In genomic region chr2:145123606-145124005, GRCh38 we compare ENCODE assay signal across 17 cellular contexts.
A peak's percentile ranks its signal among the peaks of the same experiment; 100 is the strongest.
DNase-seq lines count a peak whose midpoint lies in the region; ATAC-seq and TF ChIP-seq lines count a peak whose summit lies in the region.
"Had no signal": no experiment of that assay in that cellular context is flagged by ENCODE, and none has a peak within 500 bp of the region (broad histone marks: within the 10 kb centered on the region; RNA-seq: fewer than 3 reads in every experiment).

No MANE protein-coding gene starts in this region.

- H3K4me1 ChIP-seq in BE2C (no peaks in the 10 kb centered on the region; the same call in 1 of the 2 replicates), mesenchymal stem cell (ENCODE audit: control insufficient read depth, insufficient read depth, low read depth, low read length) (no peaks in the 10 kb centered on the region), OCI-LY7 (ENCODE audit: insufficient read depth, low read length, poor library complexity, severe bottlenecking) (no peaks in the 10 kb centered on the region)
- H3K4me1 ChIP-seq: suprapubic skin had no signal

- no peak overlapping the region for H3K18ac ChIP-seq in mesenchymal stem cell (ENCODE audit: low read depth in 1 of 2, low read length in 2 of 2)

- H3K36me3 ChIP-seq in BE2C (no peaks in the 10 kb centered on the region), MG63 (no peaks in the 10 kb centered on the region), mesenchymal stem cell (ENCODE audit: control insufficient read depth in 1 of 2, insufficient read depth in 2 of 2, low read depth in 1 of 2, low read length in 2 of 2) (no peaks in the 10 kb centered on the region), OCI-LY7 (ENCODE audit: insufficient read depth, low read length) (no peaks in the 10 kb centered on the region)
- H3K36me3 ChIP-seq: neutrophil, suprapubic skin had no signal

- DNase-seq in BE2C (peak; percentile 69), MG63 (peak; percentile 19), foreskin fibroblast (peak; percentile 28 to 52), mesenchymal stem cell (peak; percentile 89), A172 (ENCODE audit: low spot score) (no peak), OCI-LY7 (ENCODE audit: low spot score) (no peak), DMS114 treated with DMSO at 0.1 percent for 48 hours (lab: John Stamatoyannopoulos, UW; ENCODE audit: unreplicated experiment) (no peak)
- DNase-seq: activated CD4-positive, CD25-positive, alpha-beta regulatory T cell; activated effector memory CD4-positive, alpha-beta T cell treated with Interleukin-2 at 50 U/mL for 16 hours; KG1; NCI-H1105; NK-92 treated with Interleukin-12 subunit alpha and Interleukin-12 subunit beta, amount 100 ng/mL, for 24 hours; stimulated activated CD4-positive, alpha-beta T cell treated with anti-CD3 and anti-CD28 coated beads, Interleukin-2, amount 100 ng/mL, for 48 hours had no signal

- H3K9me3 ChIP-seq in BE2C: no peaks in the 10 kb centered on the region
- no peaks in the 10 kb centered on the region; the same call in 1 of the 2 replicates for H3K9me3 ChIP-seq in MG63
- no peaks in the 10 kb centered on the region for H3K9me3 ChIP-seq in mesenchymal stem cell (ENCODE audit: control insufficient read depth, low read length)
- H3K9me3 ChIP-seq in OCI-LY7 (ENCODE audit: low read length): no peaks in the 10 kb centered on the region
- H3K9me3 ChIP-seq: neutrophil, suprapubic skin had no signal

- no peak overlapping the region for H2BK120ac ChIP-seq in mesenchymal stem cell (ENCODE audit: low read depth, low read length)

- H2BK15ac ChIP-seq in mesenchymal stem cell (ENCODE audit: low read depth, poor library complexity, severe bottlenecking): no peak overlapping the region

- no peak overlapping the region for H2BK12ac ChIP-seq in mesenchymal stem cell (ENCODE audit: low read length in 2 of 2)

- no peaks in the 10 kb centered on the region for H3K27me3 ChIP-seq in BE2C
- no peaks in the 10 kb centered on the region for H3K27me3 ChIP-seq in MG63
- no peaks in the 10 kb centered on the region for H3K27me3 ChIP-seq in mesenchymal stem cell (ENCODE audit: control insufficient read depth in 1 of 2, insufficient read depth in 1 of 2, low read length in 2 of 2)
- H3K27me3 ChIP-seq: neutrophil, suprapubic skin had no signal

- no peak overlapping the region for H2AK5ac ChIP-seq in mesenchymal stem cell (ENCODE audit: low read length, severe bottlenecking)

- H3K4ac ChIP-seq in mesenchymal stem cell (ENCODE audit: low read depth in 1 of 2, low read length in 2 of 2): no peak overlapping the region

- ATAC-seq in GM18511 (IDR thresholded peaks at IDR 0.05; ENCODE audit: unreplicated experiment): no peak
- ATAC-seq: sciatic nerve had no signal

- H4K91ac ChIP-seq in mesenchymal stem cell (ENCODE audit: low read length): no peak overlapping the region

- no peaks in the 10 kb centered on the region for H4K20me1 ChIP-seq in OCI-LY7 (ENCODE audit: insufficient read depth, low read length)

- no peaks in the 10 kb centered on the region for H3K79me2 ChIP-seq in OCI-LY7 (ENCODE audit: insufficient read depth, low read depth, low read length)

- CTCF ChIA-PET in OCI-LY7 (lab: Charles Lee; ENCODE audit: unreplicated experiment): no interaction called here

- H3K79me1 ChIP-seq in mesenchymal stem cell (replicated peaks; ENCODE audit: low read length, poor library complexity, severe bottlenecking): no peaks in the 10 kb centered on the region

- no peak overlapping the region for H2BK5ac ChIP-seq in mesenchymal stem cell (ENCODE audit: low read depth, low read length, poor library complexity, severe bottlenecking)

- H4K8ac ChIP-seq in mesenchymal stem cell (ENCODE audit: low read length): no peak overlapping the region

- H3K23ac ChIP-seq in mesenchymal stem cell (ENCODE audit: low read length in 2 of 2): no peak overlapping the region

- TF ChIP-seq CTCF in BE2C (IDR thresholded peaks at IDR 0.05; ENCODE audit: low read depth, low read length): no peak
- TF ChIP-seq CTCF in foreskin fibroblast (IDR thresholded peaks at IDR 0.05; ENCODE audit: low read depth, low read length): no peak
- no peak for TF ChIP-seq CTCF in OCI-LY7 (conservative IDR thresholded peaks at IDR 0.05; ENCODE audit: low read length)

- POLR2A ChIA-PET in OCI-LY7 (lab: Charles Lee): interaction anchor here (0.6 kb wide), 1 partner anchor 22 kb away, joined by 3 read pairs; no protein-coding TSS in a partner anchor

- 8% methylated on average over 2 of the region's 2 CpGs for whole genome bisulfite sequencing in mesenchymal stem cell

- H3K27ac ChIP-seq in mesenchymal stem cell (ENCODE audit: low read length, poor library complexity, severe bottlenecking): no peak overlapping the region
- H3K27ac ChIP-seq in OCI-LY7 (ENCODE audit: low read depth, low read length, poor library complexity, severe bottlenecking): no peak overlapping the region
- H3K27ac ChIP-seq: neutrophil, suprapubic skin had no signal

- BruUV-seq in OCI-LY7 (replicated peaks; lab: Mats Ljungman, UMichigan): no TSS peak

- H3K4me2 ChIP-seq in mesenchymal stem cell (ENCODE audit: low read length, poor library complexity, severe bottlenecking) (no peak overlapping the region), OCI-LY7 (ENCODE audit: low read length) (no peak overlapping the region)

- no peaks in the 10 kb centered on the region for H3K9me2 ChIP-seq in OCI-LY7 (ENCODE audit: insufficient read depth, low read length)

- H2AFZ ChIP-seq in mesenchymal stem cell (ENCODE audit: low read depth, low read length): no peak overlapping the region
- no peak overlapping the region for H2AFZ ChIP-seq in OCI-LY7 (ENCODE audit: low read length)

- H3K4me3 ChIP-seq in BE2C (ENCODE audit: low read depth, low read length) (no peak overlapping the region), MG63 (no peak overlapping the region), foreskin fibroblast (ENCODE audit: low read depth in 1 of 2, low read length in 2 of 2) (no peak overlapping the region), mesenchymal stem cell (ENCODE audit: insufficient read depth in 1 of 2, low read depth in 1 of 2, low read length in 2 of 2) (no peak overlapping the region), OCI-LY7 (ENCODE audit: low read depth, low read length, poor library complexity, severe bottlenecking) (no peak overlapping the region)
- H3K4me3 ChIP-seq: suprapubic skin had no signal

- intact Hi-C loops in OCI-LY7 (cut with micrococcal nuclease; ENCODE audit: unreplicated experiment): no loop called here

- H3K14ac ChIP-seq in mesenchymal stem cell (ENCODE audit: low read length in 2 of 2): no peak overlapping the region

- H3K9ac ChIP-seq in mesenchymal stem cell (ENCODE audit: low read length): no peak overlapping the region

Comparison
In these comparisons a context has a peak if more than half of its experiments do, and no peak if none do; other contexts are left out.
1. DNase-seq: peak in BE2C (single experiment), MG63 (single experiment), foreskin fibroblast (2 of 2) and mesenchymal stem cell (single experiment); none in A172 (single experiment), OCI-LY7 (single experiment) and DMS114 treated with DMSO at 0.1 percent for 48 hours (single experiment).